In the genomic region with DNA sequence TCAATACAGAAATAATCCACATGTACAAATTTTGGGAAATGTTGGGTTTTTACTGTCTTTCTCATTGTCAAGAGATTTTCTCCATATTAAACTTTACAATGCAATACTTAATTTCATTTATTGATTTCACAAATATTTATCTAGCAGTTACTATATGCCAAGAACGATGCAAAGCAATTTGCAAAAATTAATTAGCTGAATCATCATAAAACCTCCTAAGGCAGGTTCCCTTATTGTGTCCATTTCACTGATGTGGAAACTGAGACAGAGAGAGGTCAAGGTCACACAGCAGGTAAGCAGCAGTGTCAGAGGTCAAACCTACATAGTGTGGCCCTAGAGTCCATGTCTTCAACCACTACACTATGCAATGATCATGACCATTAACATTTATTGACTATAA, we compare ENCODE assay signal across 28 cellular contexts.
"Had no signal": no experiment of that assay in that cellular context is flagged by ENCODE, and none has a peak within 500 bp of the region (broad histone marks: within the 10 kb centered on the region; RNA-seq: fewer than 3 reads in every experiment).

No MANE protein-coding gene starts in this region.

- H2AFZ ChIP-seq: neural progenitor cell, parathyroid adenoma had no signal

- H3K36me3 ChIP-seq: neural progenitor cell, ovary, spleen, suprapubic skin, tibial artery, transverse colon, upper lobe of right lung, uterus had no signal

- H3K27ac ChIP-seq: neural progenitor cell, ovary, parathyroid adenoma, psoas muscle, skin epidermis, spleen, suprapubic skin, testis, tibial artery, transverse colon, upper lobe of right lung, uterus had no signal

- DNase-seq: natural killer cell; occipital lobe; ovary; posterior cingulate gyrus; psoas muscle; right cardiac atrium; spleen; stimulated activated CD4-positive, alpha-beta T cell treated with anti-CD3 and anti-CD28 coated beads, Interleukin-12 subunit alpha, Interleukin-12 subunit beta, amount 100 ng/mL, for 4 hours; stimulated activated CD4-positive, alpha-beta T cell treated with anti-CD3 and anti-CD28 coated beads, Interleukin-1b, Interleukin-23, amount 100 ng/mL, for 48 hours; stimulated activated CD4-positive, alpha-beta T cell treated with anti-CD3 and anti-CD28 coated beads, Interleukin-4, amount 100 ng/mL, for 1 hour; stimulated activated CD4-positive, alpha-beta T cell treated with anti-CD3 and anti-CD28 coated beads, Interleukin-4, amount 100 ng/mL, for 4 hours; stimulated activated CD8-positive, alpha-beta memory T cell treated with anti-CD3 and anti-CD28 coated beads, Interleukin-4, amount 100 ng/mL, for 48 hours; stimulated activated naive CD4-positive, alpha-beta T cell; stimulated activated naive CD8-positive, alpha-beta T cell treated with anti-CD3 and anti-CD28 coated beads, Interleukin-15, amount 100 ng/mL, for 72 hours; stimulated activated naive CD8-positive, alpha-beta T cell treated with anti-CD3 and anti-CD28 coated beads, Interleukin-15, Interleukin-2, amounts not matched to agents 100 U/mL and 50 U/mL, for 24 hours; substantia nigra; testis; tibial artery; transverse colon; upper lobe of right lung; uterus had no signal

- H3K4me1 ChIP-seq: neural progenitor cell, parathyroid adenoma, psoas muscle, suprapubic skin, testis, tibial artery, transverse colon, upper lobe of right lung, uterus had no signal

- H3K4me2 ChIP-seq: neural progenitor cell, smooth muscle cell had no signal

- H3K79me2 ChIP-seq: parathyroid adenoma had no signal

- H3K9me3 ChIP-seq: ovary, psoas muscle, spleen, suprapubic skin, testis, tibial artery, transverse colon, upper lobe of right lung, uterus had no signal

- H3K27me3 ChIP-seq: neural progenitor cell, ovary, spleen, suprapubic skin, testis, tibial artery, transverse colon, upper lobe of right lung, uterus had no signal

- ATAC-seq: natural killer cell; psoas muscle; right cardiac atrium; sciatic nerve; stimulated activated memory B cell treated with anti-CD40 and anti-IgM and Interleukin-4, amounts not matched to agents 10 μg/mL and 1 μg/mL and 100 μg/mL, for 72 hours; stimulated activated naive CD8-positive, alpha-beta T cell treated with anti-CD3 and anti-CD28 coated beads, Interleukin-15, amount 100 ng/mL, for 72 hours; stimulated activated naive CD8-positive, alpha-beta T cell treated with anti-CD3 and anti-CD28 coated beads, Interleukin-15, Interleukin-2, amounts not matched to agents 100 U/mL and 50 U/mL, for 24 hours; upper lobe of right lung had no signal

- H3K4me3 ChIP-seq: neural progenitor cell, ovary, psoas muscle, skin epidermis, smooth muscle cell, spleen, suprapubic skin, testis, tibial artery, transverse colon, upper lobe of right lung, uterus had no signal

- H3K9ac ChIP-seq: neural progenitor cell, parathyroid adenoma had no signal
